Comparison of ENCODE assay signal across 1 cellular context in genomic region chr19:23395041-23395721, GRCh38.
TF ChIP-seq lines count a peak whose summit lies in the region.

TSS of gene ZNF91 (minus strand) at chr19:23395471. CDS start at chr19:23395354, 117 bp downstream.

TF ChIP-seq in GM12878, 131 proteins besides CTCF, POLR2A, EP300 and RAD21 (continued from another document and continues in another):
- TF ChIP-seq ZNF592 (IDR thresholded peaks at IDR 0.05) (no peak), SUZ12 (IDR thresholded peaks at IDR 0.05; ENCODE audit: unreplicated experiment) (no peak), ZBED1 (IDR thresholded peaks at IDR 0.05; ENCODE audit: borderline replicate concordance) (no peak), SMAD1 (IDR thresholded peaks at IDR 0.05; ENCODE audit: low read depth, partially characterized antibody) (peak; percentile 36), ZBTB11 (CRISPR knock-in tag; IDR thresholded peaks at IDR 0.05) (no peak), SIN3A (IDR thresholded peaks at IDR 0.05; ENCODE audit: low read depth, low read length) (no peak), TBL1XR1 (IDR thresholded peaks at IDR 0.05; ENCODE audit: low read depth, low read length) (no peak), KLF5 (IDR thresholded peaks at IDR 0.05; ENCODE audit: partially characterized antibody) (peak; percentile 22), HDAC2 (IDR thresholded peaks at IDR 0.05) (no peak), EZH2 (IDR thresholded peaks at IDR 0.05; ENCODE audit: borderline replicate concordance, control insufficient read depth, low read depth, low read length) (no peak), NR2C2 (IDR thresholded peaks at IDR 0.05; ENCODE audit: borderline replicate concordance, control insufficient read depth, insufficient read length, low read depth) (no peak), STAT1 (conservative IDR thresholded peaks at IDR 0.05) (no peak), POLR2AphosphoS5 (IDR thresholded peaks at IDR 0.05; ENCODE audit: low read length) (peak; percentile 98), WRNIP1 (IDR thresholded peaks at IDR 0.05; ENCODE audit: borderline replicate concordance, low read depth, low read length) (no peak), CEBPB (IDR thresholded peaks at IDR 0.05; ENCODE audit: borderline replicate concordance in 1 of 2, low read depth in 2 of 2, low read length in 2 of 2) (no peak), BHLHE40 (IDR thresholded peaks at IDR 0.05; ENCODE audit: borderline replicate concordance in 1 of 2, low read depth in 2 of 2, low read length in 1 of 2) (no peak; a peak in 1 of 4 replicates), IKZF2 (IDR thresholded peaks at IDR 0.05) (no peak), NR2C1 (IDR thresholded peaks at IDR 0.05) (no peak), ZNF24 (IDR thresholded peaks at IDR 0.05) (no peak), ZNF687 (IDR thresholded peaks at IDR 0.05) (no peak), HDGF (IDR thresholded peaks at IDR 0.05) (no peak), JUND (IDR thresholded peaks at IDR 0.05; ENCODE audit: low read depth, low read length) (no peak), GABPA (IDR thresholded peaks at IDR 0.05; ENCODE audit: low read depth) (peak; percentile 91), GATAD2B (conservative IDR thresholded peaks at IDR 0.05; ENCODE audit: low read depth) (no peak), ETV6 (conservative IDR thresholded peaks at IDR 0.05 in 1 of 2, IDR thresholded peaks at IDR 0.05 in 1 of 2; ENCODE audit: borderline replicate concordance in 1 of 2, low read depth in 1 of 2) (peak in 1 of 2 experiments; percentile 34; a peak in 1 of 4 replicates), SREBF2 (IDR thresholded peaks at IDR 0.05; ENCODE audit: low read length) (no peak), SIX5 (IDR thresholded peaks at IDR 0.05; ENCODE audit: low read depth, low read length, severe bottlenecking) (no peak), FOXK2 (IDR thresholded peaks at IDR 0.05) (no peak), HCFC1 (IDR thresholded peaks at IDR 0.05; ENCODE audit: low read length) (no peak), NRF1 (conservative IDR thresholded peaks at IDR 0.05; ENCODE audit: low read depth, low read length) (no peak), SMARCA5 (IDR thresholded peaks at IDR 0.05) (no peak), CHD2 (IDR thresholded peaks at IDR 0.05; ENCODE audit: borderline replicate concordance, low read depth, low read length) (peak; percentile 84), SP1 (IDR thresholded peaks at IDR 0.05; ENCODE audit: low read depth, low read length) (peak; percentile 96), EED (IDR thresholded peaks at IDR 0.05; ENCODE audit: low read depth) (no peak), ZSCAN29 (IDR thresholded peaks at IDR 0.05) (0 out of 2 replicates have a peak, but pooled peaks have one; percentile 34), RFX5 (IDR thresholded peaks at IDR 0.05; ENCODE audit: low read depth, low read length) (no peak), JUNB (IDR thresholded peaks at IDR 0.05) (no peak), CUX1 (IDR thresholded peaks at IDR 0.05; ENCODE audit: insufficient replicate concordance, low read depth, low read length) (no peak), SMC3 (IDR thresholded peaks at IDR 0.05; ENCODE audit: borderline replicate concordance, low read length) (no peak), IRF4 (IDR thresholded peaks at IDR 0.05; ENCODE audit: low read depth, low read length) (no peak; the same call in 1 of the 2 replicates), KDM1A (IDR thresholded peaks at IDR 0.05; ENCODE audit: borderline replicate concordance) (no peak), FOXM1 (IDR thresholded peaks at IDR 0.05; ENCODE audit: low read depth, low read length) (no peak), STAT3 (IDR thresholded peaks at IDR 0.05; ENCODE audit: low read depth, low read length) (no peak)
- TF ChIP-seq, protein P1, sequence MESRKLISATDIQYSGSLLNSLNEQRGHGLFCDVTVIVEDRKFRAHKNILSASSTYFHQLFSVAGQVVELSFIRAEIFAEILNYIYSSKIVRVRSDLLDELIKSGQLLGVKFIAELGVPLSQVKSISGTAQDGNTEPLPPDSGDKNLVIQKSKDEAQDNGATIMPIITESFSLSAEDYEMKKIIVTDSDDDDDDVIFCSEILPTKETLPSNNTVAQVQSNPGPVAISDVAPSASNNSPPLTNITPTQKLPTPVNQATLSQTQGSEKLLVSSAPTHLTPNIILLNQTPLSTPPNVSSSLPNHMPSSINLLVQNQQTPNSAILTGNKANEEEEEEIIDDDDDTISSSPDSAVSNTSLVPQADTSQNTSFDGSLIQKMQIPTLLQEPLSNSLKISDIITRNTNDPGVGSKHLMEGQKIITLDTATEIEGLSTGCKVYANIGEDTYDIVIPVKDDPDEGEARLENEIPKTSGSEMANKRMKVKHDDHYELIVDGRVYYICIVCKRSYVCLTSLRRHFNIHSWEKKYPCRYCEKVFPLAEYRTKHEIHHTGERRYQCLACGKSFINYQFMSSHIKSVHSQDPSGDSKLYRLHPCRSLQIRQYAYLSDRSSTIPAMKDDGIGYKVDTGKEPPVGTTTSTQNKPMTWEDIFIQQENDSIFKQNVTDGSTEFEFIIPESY (IDR thresholded peaks at IDR 0.05), result no peak
- TF ChIP-seq, protein P2, sequence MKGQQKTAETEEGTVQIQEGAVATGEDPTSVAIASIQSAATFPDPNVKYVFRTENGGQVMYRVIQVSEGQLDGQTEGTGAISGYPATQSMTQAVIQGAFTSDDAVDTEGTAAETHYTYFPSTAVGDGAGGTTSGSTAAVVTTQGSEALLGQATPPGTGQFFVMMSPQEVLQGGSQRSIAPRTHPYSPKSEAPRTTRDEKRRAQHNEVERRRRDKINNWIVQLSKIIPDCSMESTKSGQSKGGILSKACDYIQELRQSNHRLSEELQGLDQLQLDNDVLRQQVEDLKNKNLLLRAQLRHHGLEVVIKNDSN (IDR thresholded peaks at IDR 0.05; ENCODE audit: borderline replicate concordance, extremely low read length, insufficient read depth, low read depth, low read length), result no peak
- TF ChIP-seq, protein P3, sequence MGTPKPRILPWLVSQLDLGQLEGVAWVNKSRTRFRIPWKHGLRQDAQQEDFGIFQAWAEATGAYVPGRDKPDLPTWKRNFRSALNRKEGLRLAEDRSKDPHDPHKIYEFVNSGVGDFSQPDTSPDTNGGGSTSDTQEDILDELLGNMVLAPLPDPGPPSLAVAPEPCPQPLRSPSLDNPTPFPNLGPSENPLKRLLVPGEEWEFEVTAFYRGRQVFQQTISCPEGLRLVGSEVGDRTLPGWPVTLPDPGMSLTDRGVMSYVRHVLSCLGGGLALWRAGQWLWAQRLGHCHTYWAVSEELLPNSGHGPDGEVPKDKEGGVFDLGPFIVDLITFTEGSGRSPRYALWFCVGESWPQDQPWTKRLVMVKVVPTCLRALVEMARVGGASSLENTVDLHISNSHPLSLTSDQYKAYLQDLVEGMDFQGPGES (IDR thresholded peaks at IDR 0.05), result peak; percentile 74
